ENCODE assay signal across 29 cellular contexts in genomic region chr19:32810452-32810851, GRCh38. TPM values are rescaled to one million over a fixed set of nuclear protein-coding genes. Genes with fewer than 3 reads are reported as not detected.
DNase-seq lines count a peak whose midpoint lies in the region; ATAC-seq, FAIRE-seq and TF ChIP-seq lines count a peak whose summit lies in the region.
"Had no signal": no experiment of that assay in that cellular context is flagged by ENCODE, and none has a peak within 500 bp of the region (broad histone marks: within the 10 kb centered on the region; RNA-seq: fewer than 3 reads in every experiment).

No MANE protein-coding gene starts in this region.

- TF ChIP-seq CTCF in VCaP (conservative IDR thresholded peaks at IDR 0.05) (no peak), coronary artery (IDR thresholded peaks at IDR 0.05) (no peak), pancreas (IDR thresholded peaks at IDR 0.05) (no peak)

- peak overlapping the region; percentile 78 for H3K27ac ChIP-seq in VCaP
- H3K27ac ChIP-seq in coronary artery = no peak overlapping the region
- H3K27ac ChIP-seq in pancreas = no peak overlapping the region
- H3K27ac ChIP-seq: A549; BLaER1 treated with 17β-estradiol and CSF1 and Interleukin-3, amounts not matched to agents 10 nM and 100 nM had no signal

- no peaks in the 10 kb centered on the region for H3K9me3 ChIP-seq in pancreas
- H3K9me3 ChIP-seq: A549; BE2C; BLaER1 treated with 17β-estradiol and CSF1 and Interleukin-3, amounts not matched to agents 10 nM and 100 nM had no signal

- ATAC-seq in pancreas (peak in 3 of 4 donors; percentile 13 to 56 (median 30)), GM18909 (IDR thresholded peaks at IDR 0.05; ENCODE audit: poor library complexity, unreplicated experiment) (no peak), GM18505 (IDR thresholded peaks at IDR 0.05; ENCODE audit: unreplicated experiment) (no peak), GM21529 (IDR thresholded peaks at IDR 0.05; ENCODE audit: unreplicated experiment) (no peak)
- ATAC-seq: A549, GM12878, GM23338, HCT116 had no signal

- DNase-seq in coronary artery (ENCODE audit: low spot score) (peak; percentile 35), pancreas (no peak), retina (no peak)
- DNase-seq: 8988T; ACHN; AML-193; BE2C; CD4-positive, alpha-beta T cell; CD8-positive, alpha-beta memory T cell; DMS 273 treated with DMSO at 0.1 percent for 48 hours; DMS79; EL; GDM1; H9; HFFc6 had no signal

- 41 to 46% methylated on average over 9 of the region's 9 CpGs for WGBS in pancreas, 2 donors

- intact Hi-C loops in pancreas (cut with DNase I) = no loop called here

- no peaks in the 10 kb centered on the region for H3K36me3 ChIP-seq in pancreas
- H3K36me3 ChIP-seq: BE2C; BLaER1 treated with 17β-estradiol and CSF1 and Interleukin-3, amounts not matched to agents 10 nM and 100 nM had no signal

- no peak overlapping the region for H3K4me3 ChIP-seq in coronary artery
- no peak overlapping the region for H3K4me3 ChIP-seq in pancreas
- H3K4me3 ChIP-seq: A549; BLaER1 treated with 17β-estradiol and CSF1 and Interleukin-3, amounts not matched to agents 10 nM and 100 nM; GM12878; GM23338 had no signal

- no peak for TF ChIP-seq POLR2A in GM18505 (IDR thresholded peaks at IDR 0.05; ENCODE audit: borderline replicate concordance, extremely low read depth, insufficient read depth, insufficient read length)

- H3K27me3 ChIP-seq in pancreas = no peaks in the 10 kb centered on the region
- H3K27me3 ChIP-seq: BE2C; BLaER1 treated with 17β-estradiol and CSF1 and Interleukin-3, amounts not matched to agents 10 nM and 100 nM had no signal

- no peak for FAIRE-seq in pancreas (lab: Jason Lieb, UNC)
- FAIRE-seq: D721Med, GM12878, GM18507, GM19239 had no signal

- H3K4me1 ChIP-seq in pancreas = no peaks in the 10 kb centered on the region
- H3K4me1 ChIP-seq: A549; BE2C; BLaER1 treated with 17β-estradiol and CSF1 and Interleukin-3, amounts not matched to agents 10 nM and 100 nM had no signal

RNA-seq across cellular contexts. Expression of gene SLC7A9, which starts 59.1 kb away (rescaled TPM):
- under 1 TPM in 3 of 6 donors, not detected in 3; 0.08 to 0.44 (median 0.28) TPM for total RNA-seq in pancreas
- 1 to 10 TPM in 1 of 2 donors, under 1 TPM in 1; 0.27 to 1.1 TPM for polyA plus RNA-seq in pancreas
- total RNA-seq: GM23338, H4, H9, HFFc6 had no signal
- polyA plus RNA-seq: CD14-positive monocyte; CD8-positive, alpha-beta memory T cell; GM12878 had no signal

Comparison
In these comparisons a context has a peak if more than half of its experiments do, and no peak if none do; other contexts are left out.
1. ATAC-seq: peak in pancreas (3 of 4); none in GM18909 (single experiment), GM18505 (single experiment) and GM21529 (single experiment).